1 cellular context compared by ENCODE assay signal in genomic region chr9:93190656-93191353, GRCh38.
TF ChIP-seq lines count a peak whose summit lies in the region.

No MANE protein-coding gene starts in this region.

TF ChIP-seq in H1, 55 proteins besides CTCF, POLR2A, EP300 and RAD21:
- no peak for TF ChIP-seq EGR1 (IDR thresholded peaks at IDR 0.05; ENCODE audit: borderline replicate concordance, low read depth, low read length)
- no peak for TF ChIP-seq CEBPB (IDR thresholded peaks at IDR 0.05; ENCODE audit: low read depth, low read length)
- no peak for TF ChIP-seq CHD7 (IDR thresholded peaks at IDR 0.05; ENCODE audit: insufficient replicate concordance, low read length)
- TF ChIP-seq YY1 (IDR thresholded peaks at IDR 0.05; ENCODE audit: low read depth, low read length): no peak
- no peak for TF ChIP-seq RXRA (IDR thresholded peaks at IDR 0.05; ENCODE audit: insufficient read depth, low read depth, low read length)
- no peak for TF ChIP-seq JUN (IDR thresholded peaks at IDR 0.05; ENCODE audit: low read depth, low read length)
- TF ChIP-seq SAP30 (IDR thresholded peaks at IDR 0.05; ENCODE audit: insufficient read depth, insufficient replicate concordance, low read length): no peak
- TF ChIP-seq BCL11A (IDR thresholded peaks at IDR 0.05; ENCODE audit: low read depth in 2 of 2, low read length in 2 of 2): no peak
